Comparison of ENCODE assay signal across 12 cellular contexts in the genomic region with DNA sequence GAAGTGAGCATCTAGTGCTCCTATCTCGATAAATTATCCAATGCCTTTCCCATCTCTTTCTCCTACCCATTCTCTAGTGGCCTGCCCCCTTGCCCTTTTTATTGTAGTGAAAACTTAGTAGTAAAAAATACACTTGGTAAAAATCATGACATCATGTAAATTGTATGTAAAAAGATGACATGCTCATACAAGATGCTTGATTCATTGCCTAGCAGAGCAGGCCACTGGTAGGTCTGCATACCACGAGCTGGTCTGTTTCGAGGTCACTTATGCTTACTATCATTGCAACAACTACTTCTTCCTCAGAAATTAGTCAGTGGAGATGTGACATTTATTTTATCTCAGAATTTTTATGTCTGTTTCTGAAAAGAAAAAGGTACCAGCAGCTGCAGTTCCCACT.
DNase-seq lines count a peak whose midpoint lies in the region; FAIRE-seq and TF ChIP-seq lines count a peak whose summit lies in the region.
"Had no signal": no experiment of that assay in that cellular context is flagged by ENCODE, and none has a peak within 500 bp of the region (broad histone marks: within the 10 kb centered on the region; RNA-seq: fewer than 3 reads in every experiment).

No MANE protein-coding gene starts in this region.

- no peak for TF ChIP-seq POLR2A in GM12891 (IDR thresholded peaks at IDR 0.05; ENCODE audit: low read depth, low read length)

- H3K27ac Mint-ChIP-seq in HFFc6: peak overlapping the region; percentile 86
- H3K27ac Mint-ChIP-seq in astrocyte (ENCODE audit: unreplicated experiment): peak overlapping the region; percentile 89
- H3K27ac Mint-ChIP-seq: endodermal cell had no signal

- no peaks in the 10 kb centered on the region for H3K9me2 ChIP-seq in hepatocyte (replicated peaks; ENCODE audit: insufficient read depth)

- peak; percentile 46 for DNase-seq in A172 (ENCODE audit: low spot score)
- DNase-seq in HFFc6: peak; percentile 63
- DNase-seq in astrocyte (ENCODE audit: low read depth): peak; percentile 67
- DNase-seq in hepatocyte (ENCODE audit: low spot score): no peak
- no peak for DNase-seq in GM12891 (ENCODE audit: insufficient read length, low spot score)
- DNase-seq in NCI-H2171 treated with DMSO at 0.1 percent for 48 hours (lab: John Stamatoyannopoulos, UW): no peak
- no peak for DNase-seq in SIG-M5 (lab: John Stamatoyannopoulos, UW)
- no peak for DNase-seq in G401 (ENCODE audit: low spot score)
- DNase-seq: DMS153, endodermal cell, NCI-H2081 treated with DMSO at 0.1 percent for 48 hours, nucleus accumbens had no signal

- no peak for TF ChIP-seq CTCF in HFFc6 (IDR thresholded peaks at IDR 0.05)
- no peak for TF ChIP-seq CTCF in astrocyte (IDR thresholded peaks at IDR 0.05; ENCODE audit: insufficient read depth, low read depth, low read length)
- no peak for TF ChIP-seq CTCF in hepatocyte (IDR thresholded peaks at IDR 0.05; ENCODE audit: poor library complexity)

- H3K36me3 Mint-ChIP-seq in HFFc6 (ENCODE audit: low read depth) (no peaks in the 10 kb centered on the region; the same call in 1 of the 2 replicates), astrocyte (ENCODE audit: low read depth, unreplicated experiment) (peaks cover 4% of the 10 kb centered on the region)

- no peaks in the 10 kb centered on the region for H3K79me2 ChIP-seq in astrocyte (ENCODE audit: insufficient read depth, low read length)
- H3K79me2 ChIP-seq in hepatocyte: no peaks in the 10 kb centered on the region

- no peaks in the 10 kb centered on the region for H3K27me3 ChIP-seq in astrocyte (ENCODE audit: insufficient read depth, low read length)
- no peaks in the 10 kb centered on the region for H3K27me3 ChIP-seq in hepatocyte

- H3K9me3 ChIP-seq in astrocyte (ENCODE audit: insufficient read depth, low read depth, low read length): no peaks in the 10 kb centered on the region
- no peaks in the 10 kb centered on the region for H3K9me3 ChIP-seq in hepatocyte (ENCODE audit: low read depth)

- H3K4me3 Mint-ChIP-seq in HFFc6 (peak overlapping the region; percentile 67), astrocyte (ENCODE audit: unreplicated experiment) (no peak overlapping the region)
- H3K4me3 Mint-ChIP-seq: endodermal cell had no signal

- H4K20me1 ChIP-seq in astrocyte (ENCODE audit: insufficient read depth, low read length) (no peaks in the 10 kb centered on the region), hepatocyte (ENCODE audit: insufficient read depth, poor library complexity, severe bottlenecking) (no peaks in the 10 kb centered on the region)

- H3K4me1 ChIP-seq in astrocyte (ENCODE audit: insufficient read depth, low read length): peaks cover 61% of the 10 kb centered on the region
- peaks cover 8% of the 10 kb centered on the region for H3K4me1 ChIP-seq in hepatocyte (ENCODE audit: insufficient read depth)

- peak overlapping the region; percentile 66 for H3K9ac ChIP-seq in astrocyte (ENCODE audit: low read length)

- no peaks in the 10 kb centered on the region; the same call in 1 of the 2 replicates for H3K27me3 Mint-ChIP-seq in HFFc6 (ENCODE audit: insufficient read depth)
- no peaks in the 10 kb centered on the region for H3K27me3 Mint-ChIP-seq in astrocyte (ENCODE audit: low read depth, unreplicated experiment)

- no peaks in the 10 kb centered on the region for H3K36me3 ChIP-seq in astrocyte (ENCODE audit: insufficient read depth, low read length)
- H3K36me3 ChIP-seq in hepatocyte (replicated peaks; ENCODE audit: insufficient read depth, low read depth): no peaks in the 10 kb centered on the region

- no peaks in the 10 kb centered on the region for H3K9me3 Mint-ChIP-seq in HFFc6
- no peaks in the 10 kb centered on the region for H3K9me3 Mint-ChIP-seq in astrocyte (ENCODE audit: unreplicated experiment)
- H3K9me3 Mint-ChIP-seq: endodermal cell had no signal

- H3K27ac ChIP-seq in astrocyte (ENCODE audit: low read depth, low read length): peak overlapping the region; percentile 96
- peak overlapping the region; percentile 81 for H3K27ac ChIP-seq in hepatocyte

- no peak overlapping the region for H3K4me3 ChIP-seq in astrocyte (ENCODE audit: insufficient read depth, low read depth, low read length)
- no peak overlapping the region for H3K4me3 ChIP-seq in hepatocyte

- H3K4me1 Mint-ChIP-seq in HFFc6 (ENCODE audit: low read depth) (peaks cover 84% of the 10 kb centered on the region), astrocyte (ENCODE audit: low read depth, unreplicated experiment) (peaks cover 60% of the 10 kb centered on the region)

- peak overlapping the region; percentile 75 for H3K4me2 ChIP-seq in astrocyte (ENCODE audit: low read length)
- H3K4me2 ChIP-seq in hepatocyte: peak overlapping the region; percentile 25

- WGBS in hepatocyte (ENCODE audit: low lambda C conversion rate, missing lambda C conversion rate): 84% methylated on average over 3 of the region's 3 CpGs

- H2AFZ ChIP-seq in astrocyte (ENCODE audit: low read depth, low read length): no peak overlapping the region
- H2AFZ ChIP-seq in hepatocyte: no peak overlapping the region

- FAIRE-seq in astrocyte (lab: Jason Lieb, UNC) (no peak), GM12891 (lab: Jason Lieb, UNC) (no peak)

- in situ Hi-C loops in G401 (cut with HindIII; ENCODE audit: low sequenced_read_pairs): no loop called here

TF ChIP-seq in GM12891, 5 proteins besides CTCF, POLR2A, EP300 and RAD21:
- TF ChIP-seq SPI1 (IDR thresholded peaks at IDR 0.05; ENCODE audit: low read depth, low read length) (no peak), POLR2AphosphoS5 (IDR thresholded peaks at IDR 0.05; ENCODE audit: low read depth, low read length) (no peak), TAF1 (IDR thresholded peaks at IDR 0.05; ENCODE audit: low read depth, low read length) (no peak), POU2F2 (IDR thresholded peaks at IDR 0.05; ENCODE audit: low read depth, low read length) (no peak), PAX5 (IDR thresholded peaks at IDR 0.05; ENCODE audit: insufficient read depth, low read length, severe bottlenecking) (no peak)

Comparison
In these comparisons a context has a peak if more than half of its experiments do, and no peak if none do; other contexts are left out.
1. DNase-seq: peak in A172 (single experiment), HFFc6 (single experiment) and astrocyte (single experiment); none in hepatocyte (single experiment), GM12891 (single experiment), NCI-H2171 treated with DMSO at 0.1 percent for 48 hours (single experiment), SIG-M5 (single experiment) and G401 (single experiment).